ENCODE assay signal across 27 cellular contexts in genomic region chr15:100053476-100054121, GRCh38.
A peak's percentile ranks its signal among the peaks of the same experiment; 100 is the strongest.
DNase-seq lines count a peak whose midpoint lies in the region; ATAC-seq, FAIRE-seq and TF ChIP-seq lines count a peak whose summit lies in the region.
"Had no signal": no experiment of that assay in that cellular context is flagged by ENCODE, and none has a peak within 500 bp of the region (broad histone marks: within the 10 kb centered on the region; RNA-seq: fewer than 3 reads in every experiment).

No MANE protein-coding gene starts in this region.

- peaks cover 71% of the 10 kb centered on the region for H3K27me3 Mint-ChIP-seq in astrocyte (ENCODE audit: low read depth, unreplicated experiment)
- H3K27me3 Mint-ChIP-seq: CD4-positive, alpha-beta T cell had no signal

- no peaks in the 10 kb centered on the region for H4K20me1 ChIP-seq in astrocyte (ENCODE audit: insufficient read depth, low read length)
- H4K20me1 ChIP-seq: BLaER1 treated with 17β-estradiol and CSF1 and Interleukin-3, amounts not matched to agents 10 nM and 100 nM had no signal

- ATAC-seq in GM21447 (IDR thresholded peaks at IDR 0.05; ENCODE audit: unreplicated experiment), result no peak
- ATAC-seq: A549, GM12878, HCT116 had no signal

- no peaks in the 10 kb centered on the region for H3K79me2 ChIP-seq in astrocyte (ENCODE audit: insufficient read depth, low read length)

- peak; percentile 53 for DNase-seq in NCI-H226
- peak; percentile 24 for DNase-seq in astrocyte (ENCODE audit: low read depth)
- no peak for DNase-seq in mesenchymal stem cell
- peak; percentile 25 for DNase-seq in retina
- DNase-seq in GM03348 (ENCODE audit: low spot score), result no peak
- DNase-seq in HCEC 1CT, result no peak
- DNase-seq: AML-193; CD4-positive, alpha-beta T cell; IMR-90; KG1; MG63; NCI-H1417 treated with DMSO at 0.1 percent for 48 hours; NCI-H1694 treated with DMSO at 0.1 percent for 48 hours; NCI-H2081; NCI-H2171; NCI-H524; NCI-H774 had no signal

- no peak overlapping the region for H3K4me2 ChIP-seq in astrocyte (ENCODE audit: low read length)
- H3K4me2 ChIP-seq in mesenchymal stem cell (ENCODE audit: low read length, poor library complexity, severe bottlenecking), result no peak overlapping the region
- H3K4me2 ChIP-seq: A549; BLaER1 treated with 17β-estradiol and CSF1 and Interleukin-3, amounts not matched to agents 10 nM and 100 nM had no signal

- H3K9ac ChIP-seq in astrocyte (ENCODE audit: low read length) (no peak overlapping the region), mesenchymal stem cell (ENCODE audit: low read length) (no peak overlapping the region)
- H3K9ac ChIP-seq: BLaER1 treated with 17β-estradiol and CSF1 and Interleukin-3, amounts not matched to agents 10 nM and 100 nM had no signal

- H3K4me3 ChIP-seq in astrocyte (ENCODE audit: insufficient read depth, low read depth, low read length), result no peak overlapping the region
- no peak overlapping the region for H3K4me3 ChIP-seq in mesenchymal stem cell (ENCODE audit: insufficient read depth in 1 of 2, low read depth in 1 of 2, low read length in 2 of 2)
- H3K4me3 ChIP-seq: A549; BLaER1 treated with 17β-estradiol and CSF1 and Interleukin-3, amounts not matched to agents 10 nM and 100 nM; GM12878; MG63; SJSA1 had no signal

- H3K9me3 ChIP-seq in astrocyte (ENCODE audit: insufficient read depth, low read depth, low read length) (no peaks in the 10 kb centered on the region), mesenchymal stem cell (ENCODE audit: control insufficient read depth, low read length) (no peaks in the 10 kb centered on the region)
- H3K9me3 ChIP-seq: A549, MG63, SJSA1 had no signal

- peak overlapping the region; percentile 57 for H2BK15ac ChIP-seq in mesenchymal stem cell (ENCODE audit: low read depth, poor library complexity, severe bottlenecking)

- 73% methylated on average over 11 of the region's 11 CpGs for WGBS in mesenchymal stem cell

- H3K23ac ChIP-seq in mesenchymal stem cell (ENCODE audit: low read length in 2 of 2), result no peak overlapping the region

- H2AFZ ChIP-seq in astrocyte (ENCODE audit: low read depth, low read length), result no peak overlapping the region
- H2AFZ ChIP-seq in mesenchymal stem cell (ENCODE audit: low read depth, low read length), result no peak overlapping the region

- peaks cover 2% of the 10 kb centered on the region for H3K9me3 Mint-ChIP-seq in astrocyte (ENCODE audit: unreplicated experiment)
- H3K9me3 Mint-ChIP-seq: CD4-positive, alpha-beta T cell had no signal

- H2BK120ac ChIP-seq in mesenchymal stem cell (ENCODE audit: low read depth, low read length), result no peak overlapping the region

- no peaks in the 10 kb centered on the region for H3K4me1 Mint-ChIP-seq in astrocyte (ENCODE audit: low read depth, unreplicated experiment)

- no peak overlapping the region for H3K18ac ChIP-seq in mesenchymal stem cell (ENCODE audit: low read depth in 1 of 2, low read length in 2 of 2)

- no peak overlapping the region for H2BK5ac ChIP-seq in mesenchymal stem cell (ENCODE audit: low read depth, low read length, poor library complexity, severe bottlenecking)

- H2BK12ac ChIP-seq in mesenchymal stem cell (ENCODE audit: low read length in 2 of 2), result no peak overlapping the region

- no peak overlapping the region for H4K8ac ChIP-seq in mesenchymal stem cell (ENCODE audit: low read length)

- no peak overlapping the region for H3K4ac ChIP-seq in mesenchymal stem cell (ENCODE audit: low read depth in 1 of 2, low read length in 2 of 2)

- H3K36me3 ChIP-seq in astrocyte (ENCODE audit: insufficient read depth, low read length) (no peaks in the 10 kb centered on the region), mesenchymal stem cell (ENCODE audit: control insufficient read depth in 1 of 2, insufficient read depth in 2 of 2, low read depth in 1 of 2, low read length in 2 of 2) (no peaks in the 10 kb centered on the region)
- H3K36me3 ChIP-seq: BLaER1 treated with 17β-estradiol and CSF1 and Interleukin-3, amounts not matched to agents 10 nM and 100 nM; MG63; SJSA1 had no signal

- H3K4me1 ChIP-seq in astrocyte (ENCODE audit: insufficient read depth, low read length), result no peaks in the 10 kb centered on the region
- no peaks in the 10 kb centered on the region for H3K4me1 ChIP-seq in mesenchymal stem cell (ENCODE audit: control insufficient read depth, insufficient read depth, low read depth, low read length)
- H3K4me1 ChIP-seq: A549, SJSA1 had no signal

- no peak overlapping the region for H4K91ac ChIP-seq in mesenchymal stem cell (ENCODE audit: low read length)

- FAIRE-seq in astrocyte (lab: Jason Lieb, UNC), result no peak
- FAIRE-seq: A549, D721Med, G401.6, GM12878, H1, RCC 7860 had no signal

- no peaks in the 10 kb centered on the region for H3K79me1 ChIP-seq in mesenchymal stem cell (replicated peaks; ENCODE audit: low read length, poor library complexity, severe bottlenecking)

- TF ChIP-seq CTCF in astrocyte (IDR thresholded peaks at IDR 0.05; ENCODE audit: insufficient read depth, low read depth, low read length), result no peak

- H3K27ac Mint-ChIP-seq in astrocyte (ENCODE audit: unreplicated experiment), result no peak overlapping the region
- H3K27ac Mint-ChIP-seq: CD4-positive, alpha-beta T cell had no signal

- H2AK5ac ChIP-seq in mesenchymal stem cell (ENCODE audit: low read length, severe bottlenecking), result no peak overlapping the region

- no peak overlapping the region for H3K4me3 Mint-ChIP-seq in astrocyte (ENCODE audit: unreplicated experiment)
- H3K4me3 Mint-ChIP-seq: CD4-positive, alpha-beta T cell had no signal

- H3K14ac ChIP-seq in mesenchymal stem cell (ENCODE audit: low read length in 2 of 2), result no peak overlapping the region

- H3K27ac ChIP-seq in astrocyte (ENCODE audit: low read depth, low read length), result no peak overlapping the region
- no peak overlapping the region for H3K27ac ChIP-seq in mesenchymal stem cell (ENCODE audit: low read length, poor library complexity, severe bottlenecking)
- H3K27ac ChIP-seq: A549; BLaER1 treated with 17β-estradiol and CSF1 and Interleukin-3, amounts not matched to agents 10 nM and 100 nM; SJSA1 had no signal

- H3K36me3 Mint-ChIP-seq in astrocyte (ENCODE audit: low read depth, unreplicated experiment), result no peaks in the 10 kb centered on the region

- H3K27me3 ChIP-seq in astrocyte (ENCODE audit: insufficient read depth, low read length) (peaks cover 4% of the 10 kb centered on the region), mesenchymal stem cell (ENCODE audit: control insufficient read depth in 1 of 2, insufficient read depth in 1 of 2, low read length in 2 of 2) (peaks cover 19 to 37% of the 10 kb centered on the region in 2 experiments)
- H3K27me3 ChIP-seq: MG63 had no signal

Comparison
In these comparisons a context has a peak if more than half of its experiments do, and no peak if none do; other contexts are left out.
1. DNase-seq: peak in NCI-H226 (single experiment), astrocyte (single experiment) and retina (single experiment); none in mesenchymal stem cell (single experiment), GM03348 (single experiment) and HCEC 1CT (single experiment).